Comparison of ENCODE assay signal across 1 cellular context in genomic region chr1:86704456-86704971, GRCh38.
TF ChIP-seq lines count a peak whose summit lies in the region.

TSS of gene SH3GLB1 (plus strand) at chr1:86704576. CDS start at chr1:86704900, 324 bp downstream.

TF ChIP-seq in K562, 482 proteins besides CTCF, POLR2A, EP300 and RAD21 (continued from another document and continues in another):
- TF ChIP-seq SIN3A (IDR thresholded peaks at IDR 0.05; ENCODE audit: borderline replicate concordance in 2 of 2, control insufficient read depth in 1 of 2, low read depth in 2 of 2, low read length in 2 of 2) (peak in 1 of 2 experiments; percentile 55; a peak in 2 of 4 replicates), ZBTB1 (CRISPR knock-in tag; IDR thresholded peaks at IDR 0.05; ENCODE audit: borderline replicate concordance, low read depth) (0 out of 2 replicates have a peak, but pooled peaks have one; percentile 27), ZNF212 (CRISPR knock-in tag; IDR thresholded peaks at IDR 0.05) (no peak), SNAPC5 (CRISPR knock-in tag; IDR thresholded peaks at IDR 0.05) (no peak), GATAD2A (IDR thresholded peaks at IDR 0.05) (0 out of 2 replicates have a peak, but pooled peaks have one; percentile 57), ZC3H11A (IDR thresholded peaks at IDR 0.05; ENCODE audit: low read depth, low read length) (no peak), ZNF224 (CRISPR knock-in tag; IDR thresholded peaks at IDR 0.05) (no peak), ZNF354B (CRISPR knock-in tag; IDR thresholded peaks at IDR 0.05) (no peak), RNF219 (CRISPR knock-in tag; IDR thresholded peaks at IDR 0.05) (no peak), FOSL1 (tag; conservative IDR thresholded peaks at IDR 0.05) (no peak; the same call in 1 of the 2 replicates), ZNF644 (tag; IDR thresholded peaks at IDR 0.05; ENCODE audit: low read depth) (no peak), NELFE (IDR thresholded peaks at IDR 0.05; ENCODE audit: insufficient read depth, insufficient read length) (no peak), MYNN (IDR thresholded peaks at IDR 0.05) (peak; percentile 44; the same call in 1 of the 2 replicates), MYNN (CRISPR knock-in tag; IDR thresholded peaks at IDR 0.05) (no peak), AFF4 (CRISPR knock-in tag; IDR thresholded peaks at IDR 0.05) (no peak; the same call in 1 of the 2 replicates), GABPA (tag; conservative IDR thresholded peaks at IDR 0.05; ENCODE audit: low read depth) (no peak; the same call in 1 of the 2 replicates), HBP1 (CRISPR knock-in tag; IDR thresholded peaks at IDR 0.05) (no peak), TAF1 (IDR thresholded peaks at IDR 0.05; ENCODE audit: control insufficient read depth, extremely low read depth, insufficient read depth, low read length, severe bottlenecking) (peak; percentile 89), ZNF778 (CRISPR knock-in tag; IDR thresholded peaks at IDR 0.05) (no peak), ZBTB5 (IDR thresholded peaks at IDR 0.05) (no peak), ZNF511 (CRISPR knock-in tag; IDR thresholded peaks at IDR 0.05) (no peak; the same call in none of the 2 replicates), CHCHD3 (CRISPR knock-in tag; IDR thresholded peaks at IDR 0.05) (no peak), TFE3 (CRISPR knock-in tag; IDR thresholded peaks at IDR 0.05) (no peak), STAT5A (IDR thresholded peaks at IDR 0.05; ENCODE audit: borderline replicate concordance, low read length) (peak; percentile 32; the same call in 1 of the 2 replicates), MITF (IDR thresholded peaks at IDR 0.05) (0 out of 2 replicates have a peak, but pooled peaks have one; percentile 3), ZNF318 (IDR thresholded peaks at IDR 0.05; ENCODE audit: borderline replicate concordance in 1 of 2, low read depth in 1 of 2) (no peak), HOXB6 (CRISPR knock-in tag; IDR thresholded peaks at IDR 0.05; ENCODE audit: borderline replicate concordance) (no peak), ZNF695 (CRISPR knock-in tag; IDR thresholded peaks at IDR 0.05) (no peak), MCM5 (IDR thresholded peaks at IDR 0.05; ENCODE audit: low read depth) (no peak), ZFPM2 (CRISPR knock-in tag; IDR thresholded peaks at IDR 0.05) (no peak), GTF2A2 (tag; IDR thresholded peaks at IDR 0.05) (no peak), MBD2 (IDR thresholded peaks at IDR 0.05; ENCODE audit: borderline replicate concordance, low read depth) (no peak; the same call in 1 of the 2 replicates), SRSF3 (IDR thresholded peaks at IDR 0.05; ENCODE audit: insufficient read depth, low read length) (no peak), ZNF384 (IDR thresholded peaks at IDR 0.05; ENCODE audit: low read depth, low read length) (no peak), IRF1 (CRISPR knock-in tag; IDR thresholded peaks at IDR 0.05; ENCODE audit: borderline replicate concordance) (no peak), ZNF76 (CRISPR knock-in tag; IDR thresholded peaks at IDR 0.05; ENCODE audit: borderline replicate concordance) (no peak)
